8 cellular contexts compared by ENCODE assay signal in the genomic region with DNA sequence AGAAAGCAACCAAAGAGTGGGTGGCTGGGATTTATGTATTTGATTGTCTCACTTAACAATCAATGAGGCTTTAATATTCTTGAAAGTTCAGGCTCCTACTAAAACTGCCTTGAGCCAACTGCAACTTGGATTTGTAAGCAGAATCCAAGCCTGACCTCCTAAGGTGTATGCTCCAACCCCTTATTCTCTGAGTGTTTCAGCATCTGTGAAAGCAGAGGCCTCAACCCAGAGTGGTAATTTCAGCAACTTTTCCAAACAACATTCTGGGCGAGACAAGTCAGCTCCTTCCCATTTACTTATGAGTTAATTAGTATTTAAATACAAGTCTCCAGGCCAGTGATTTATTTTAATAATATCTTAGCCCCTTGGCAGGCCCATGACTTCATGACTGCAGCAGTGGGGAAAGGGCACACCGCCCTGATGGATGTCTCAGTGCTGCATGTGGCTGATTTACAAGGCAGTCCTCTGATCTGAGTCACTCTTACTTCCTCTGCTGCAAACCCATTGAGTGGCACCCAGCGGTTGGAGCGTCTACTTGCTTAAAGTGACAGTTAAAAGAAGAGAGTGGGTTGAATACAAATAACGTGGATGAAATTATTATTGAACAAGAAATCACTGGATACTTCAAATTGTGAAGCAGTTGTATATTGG.
DNase-seq lines count a peak whose midpoint lies in the region; ATAC-seq and TF ChIP-seq lines count a peak whose summit lies in the region.

No MANE protein-coding gene starts in this region.

- no peak overlapping the region for H3K27ac ChIP-seq in right atrium auricular region

- TF ChIP-seq CTCF in right atrium auricular region (IDR thresholded peaks at IDR 0.05): no peak
- no peak for TF ChIP-seq CTCF in epithelial cell of esophagus (IDR thresholded peaks at IDR 0.05; ENCODE audit: insufficient read depth, low read depth, low read length, missing control alignments)

- no peaks in the 10 kb centered on the region for H3K9me3 ChIP-seq in right atrium auricular region

- DNase-seq in left cardiac atrium (peak; percentile 32), right atrium auricular region (ENCODE audit: low spot score) (no peak), NCI-H69 (lab: John Stamatoyannopoulos, UW) (peak; percentile 87), epithelial cell of esophagus (ENCODE audit: low read depth) (peak; percentile 75), NCI-H2196 (lab: John Stamatoyannopoulos, UW; ENCODE audit: unreplicated experiment) (no peak), hypothalamus (lab: John Stamatoyannopoulos, UW) (no peak), T-helper 1 cell (no peak)
- DNase-seq in activated CD4-positive, alpha-beta T cell treated with anti-CD3 and anti-CD28 coated beads, Interleukin-2, amount 50 U/mL, for 4 hours: no peak

- H3K4me1 ChIP-seq in right atrium auricular region: peaks cover 0 to 35% of the 10 kb centered on the region in 2 donors

- H3K4me3 ChIP-seq in right atrium auricular region (no peak overlapping the region), epithelial cell of esophagus (ENCODE audit: low read length) (no peak overlapping the region)

- ATAC-seq in left cardiac atrium: peak in 1 of 2 donors; percentile 60

- H3K36me3 ChIP-seq in right atrium auricular region: no peaks in the 10 kb centered on the region

- intact Hi-C loops in left cardiac atrium (cut with DNase I): no loop called here

- H3K27me3 ChIP-seq in right atrium auricular region: no peaks in the 10 kb centered on the region

Comparison
In these comparisons a context has a peak if more than half of its experiments do, and no peak if none do; other contexts are left out.
1. DNase-seq: peak in left cardiac atrium (single experiment), NCI-H69 (single experiment) and epithelial cell of esophagus (single experiment); none in right atrium auricular region (single experiment), NCI-H2196 (single experiment), activated CD4-positive, alpha-beta T cell treated with anti-CD3 and anti-CD28 coated beads, Interleukin-2, amount 50 U/mL, for 4 hours (0 of 2), hypothalamus (0 of 51) and T-helper 1 cell (0 of 5).